Comparison of ENCODE assay signal across 9 cellular contexts in genomic region chr7:47444376-47445098, GRCh38.
DNase-seq lines count a peak whose midpoint lies in the region; ATAC-seq, FAIRE-seq and TF ChIP-seq lines count a peak whose summit lies in the region.
"Had no signal": no experiment of that assay in that cellular context is flagged by ENCODE, and none has a peak within 500 bp of the region (broad histone marks: within the 10 kb centered on the region; RNA-seq: fewer than 3 reads in every experiment).

No MANE protein-coding gene starts in this region.

- H3K27ac Mint-ChIP-seq in activated naive CD8-positive, alpha-beta T cell treated with anti-CD3 and anti-CD28 coated beads for 36 hours, result no peak overlapping the region
- H3K27ac Mint-ChIP-seq: activated naive CD4-positive, alpha-beta T cell treated with anti-CD3 and anti-CD28 coated beads, Interleukin-2, amount 50 U/mL, for 24 hours had no signal

- H3K4me1 Mint-ChIP-seq in activated naive CD8-positive, alpha-beta T cell treated with anti-CD3 and anti-CD28 coated beads for 36 hours, result no peaks in the 10 kb centered on the region
- H3K4me1 Mint-ChIP-seq: activated naive CD4-positive, alpha-beta T cell treated with anti-CD3 and anti-CD28 coated beads, Interleukin-2, amount 50 U/mL, for 24 hours had no signal

- peak; percentile 30 for DNase-seq in GM18507 (ENCODE audit: extremely low spot score, insufficient read length, low read depth)
- DNase-seq in OCI-M1 (lab: John Stamatoyannopoulos, UW), result peak; percentile 42
- peak; percentile 54 for DNase-seq in fibroblast of the aortic adventitia (ENCODE audit: low read depth)
- no peak for DNase-seq in smooth muscle cell (lab: John Stamatoyannopoulos, UW; ENCODE audit: unreplicated experiment)
- no peak for DNase-seq in NK-92 treated with Interleukin-12 subunit alpha and Interleukin-12 subunit beta, amount 100 ng/mL, for 24 hours (lab: John Stamatoyannopoulos, UW)
- DNase-seq in activated naive CD8-positive, alpha-beta T cell treated with anti-CD3 and anti-CD28 coated beads for 36 hours, result no peak
- DNase-seq in NCI-H1048 (lab: John Stamatoyannopoulos, UW), result no peak

- no peaks in the 10 kb centered on the region for H3K36me3 ChIP-seq in smooth muscle cell (ENCODE audit: low read depth)

- peaks cover 19% of the 10 kb centered on the region for H3K4me1 ChIP-seq in smooth muscle cell (ENCODE audit: low read depth)

- H3K4me3 ChIP-seq in fibroblast of the aortic adventitia (ENCODE audit: low read depth, low read length) (no peak overlapping the region), smooth muscle cell (no peak overlapping the region)

- no peak for FAIRE-seq in GM18507 (lab: Jason Lieb, UNC)

- peak; percentile 66 for TF ChIP-seq CTCF in fibroblast of the aortic adventitia (IDR thresholded peaks at IDR 0.05; ENCODE audit: insufficient read depth, low read length)
- peak; percentile 48 for TF ChIP-seq CTCF in smooth muscle cell (IDR thresholded peaks at IDR 0.05; ENCODE audit: borderline replicate concordance, insufficient read depth, poor library complexity, severe bottlenecking)

- no peak overlapping the region for H2AFZ ChIP-seq in smooth muscle cell (ENCODE audit: low read depth)

- no peaks in the 10 kb centered on the region for H3K9me3 Mint-ChIP-seq in activated naive CD8-positive, alpha-beta T cell treated with anti-CD3 and anti-CD28 coated beads for 36 hours
- H3K9me3 Mint-ChIP-seq: activated naive CD4-positive, alpha-beta T cell treated with anti-CD3 and anti-CD28 coated beads, Interleukin-2, amount 50 U/mL, for 24 hours had no signal

- no peak for ATAC-seq in HG03045 (IDR thresholded peaks at IDR 0.05; ENCODE audit: unreplicated experiment)

- H3K9me3 ChIP-seq in smooth muscle cell (replicated peaks; ENCODE audit: low read depth), result no peaks in the 10 kb centered on the region

- H3K27me3 Mint-ChIP-seq in activated naive CD8-positive, alpha-beta T cell treated with anti-CD3 and anti-CD28 coated beads for 36 hours, result no peaks in the 10 kb centered on the region
- H3K27me3 Mint-ChIP-seq: activated naive CD4-positive, alpha-beta T cell treated with anti-CD3 and anti-CD28 coated beads, Interleukin-2, amount 50 U/mL, for 24 hours had no signal

- peaks cover 4% of the 10 kb centered on the region for H3F3A ChIP-seq in smooth muscle cell (ENCODE audit: low read depth)

- no peak overlapping the region for H3K27ac ChIP-seq in smooth muscle cell (ENCODE audit: low read depth)

- H3K9ac ChIP-seq in smooth muscle cell (ENCODE audit: low read depth), result no peak overlapping the region

- H3K4me3 Mint-ChIP-seq in activated naive CD8-positive, alpha-beta T cell treated with anti-CD3 and anti-CD28 coated beads for 36 hours, result no peak overlapping the region
- H3K4me3 Mint-ChIP-seq: activated naive CD4-positive, alpha-beta T cell treated with anti-CD3 and anti-CD28 coated beads, Interleukin-2, amount 50 U/mL, for 24 hours had no signal

- H3K27me3 ChIP-seq in smooth muscle cell (ENCODE audit: low read depth), result no peaks in the 10 kb centered on the region

- 87% methylated on average over 14 of the region's 14 CpGs for WGBS in smooth muscle cell (ENCODE audit: low lambda C conversion rate)

- H3K79me2 ChIP-seq in smooth muscle cell (ENCODE audit: low read depth), result peaks cover 84% of the 10 kb centered on the region

- H4K20me1 ChIP-seq in smooth muscle cell (ENCODE audit: low read depth), result peaks cover 89% of the 10 kb centered on the region

- H3K36me3 Mint-ChIP-seq in activated naive CD8-positive, alpha-beta T cell treated with anti-CD3 and anti-CD28 coated beads for 36 hours, result no peaks in the 10 kb centered on the region
- H3K36me3 Mint-ChIP-seq: activated naive CD4-positive, alpha-beta T cell treated with anti-CD3 and anti-CD28 coated beads, Interleukin-2, amount 50 U/mL, for 24 hours had no signal

- no peak overlapping the region for H3K4me2 ChIP-seq in smooth muscle cell

Comparison
In these comparisons a context has a peak if more than half of its experiments do, and no peak if none do; other contexts are left out.
1. DNase-seq: peak in GM18507 (single experiment), OCI-M1 (single experiment) and fibroblast of the aortic adventitia (single experiment); none in smooth muscle cell (single experiment), NK-92 treated with Interleukin-12 subunit alpha and Interleukin-12 subunit beta, amount 100 ng/mL, for 24 hours (single experiment), activated naive CD8-positive, alpha-beta T cell treated with anti-CD3 and anti-CD28 coated beads for 36 hours (single experiment) and NCI-H1048 (single experiment).